Comparison of ENCODE assay signal across 20 cellular contexts in genomic region chr4:38414410-38414809, GRCh38.
"Had no signal": no experiment of that assay in that cellular context is flagged by ENCODE, and none has a peak within 500 bp of the region (broad histone marks: within the 10 kb centered on the region; RNA-seq: fewer than 3 reads in every experiment).

No MANE protein-coding gene starts in this region.

- H3K4me1 Mint-ChIP-seq: central memory CD8-positive, alpha-beta T cell; stimulated activated effector memory CD8-positive, alpha-beta T cell treated with anti-CD3 and anti-CD28 coated beads, Interleukin-12 subunit alpha, Interleukin-12 subunit beta, amount 100 ng/mL, for 72 hours had no signal

- H3K79me2 ChIP-seq: parathyroid adenoma had no signal

- H3K27me3 ChIP-seq: esophagus squamous epithelium, right atrium auricular region, sigmoid colon, stomach, thyroid gland, upper lobe of left lung had no signal

- H3K9ac ChIP-seq: parathyroid adenoma had no signal

- H3K9me3 Mint-ChIP-seq: central memory CD8-positive, alpha-beta T cell; mesothelial cell of epicardium; stimulated activated effector memory CD8-positive, alpha-beta T cell treated with anti-CD3 and anti-CD28 coated beads, Interleukin-12 subunit alpha, Interleukin-12 subunit beta, amount 100 ng/mL, for 72 hours had no signal

- H3K27me3 Mint-ChIP-seq: progenitor cell of endocrine pancreas had no signal

- H3K27ac Mint-ChIP-seq: mesothelial cell of epicardium; stimulated activated effector memory CD8-positive, alpha-beta T cell treated with anti-CD3 and anti-CD28 coated beads, Interleukin-12 subunit alpha, Interleukin-12 subunit beta, amount 100 ng/mL, for 72 hours had no signal

- H3K27ac ChIP-seq: coronary artery, esophagus squamous epithelium, parathyroid adenoma, right atrium auricular region, sigmoid colon, stomach, thyroid gland, upper lobe of left lung had no signal

- H3K4me1 ChIP-seq: esophagus squamous epithelium, parathyroid adenoma, right atrium auricular region, sigmoid colon, thyroid gland had no signal

- H3K36me3 ChIP-seq: esophagus squamous epithelium, right atrium auricular region, sigmoid colon, stomach, thyroid gland, upper lobe of left lung had no signal

- DNase-seq: effector memory CD4-positive, alpha-beta T cell; erythroblast; esophagus squamous epithelium; foreskin melanocyte; mesenchymal stem cell; naive thymus-derived CD8-positive, alpha-beta T cell; sigmoid colon; stimulated activated CD4-positive, alpha-beta T cell treated with anti-CD3 and anti-CD28 coated beads, Interleukin-2, amount 100 ng/mL, for 24 hours; stimulated activated CD4-positive, alpha-beta T cell treated with anti-CD3 and anti-CD28 coated beads, Interleukin-4, amount 100 ng/mL, for 24 hours; stimulated activated naive CD4-positive, alpha-beta T cell treated with Interleukin-2 at 50 U/mL for 16 hours; stomach; thyroid gland; upper lobe of left lung had no signal

- H3K4me3 Mint-ChIP-seq: central memory CD8-positive, alpha-beta T cell; mesothelial cell of epicardium; stimulated activated effector memory CD8-positive, alpha-beta T cell treated with anti-CD3 and anti-CD28 coated beads, Interleukin-12 subunit alpha, Interleukin-12 subunit beta, amount 100 ng/mL, for 72 hours had no signal

- H3K4me3 ChIP-seq: coronary artery, esophagus squamous epithelium, right atrium auricular region, sigmoid colon, stomach, thyroid gland, upper lobe of left lung had no signal

- H3K9me3 ChIP-seq: esophagus squamous epithelium, right atrium auricular region, sigmoid colon, stomach, thyroid gland, upper lobe of left lung had no signal

- H3K36me3 Mint-ChIP-seq: mesothelial cell of epicardium; stimulated activated effector memory CD8-positive, alpha-beta T cell treated with anti-CD3 and anti-CD28 coated beads, Interleukin-12 subunit alpha, Interleukin-12 subunit beta, amount 100 ng/mL, for 72 hours had no signal
